ENCODE assay signal across 8 cellular contexts in genomic region chr17:68771867-68772515, GRCh38.
DNase-seq lines count a peak whose midpoint lies in the region; ATAC-seq, FAIRE-seq and TF ChIP-seq lines count a peak whose summit lies in the region.

No MANE protein-coding gene starts in this region.

- no peaks in the 10 kb centered on the region for H3K27me3 ChIP-seq in stomach smooth muscle (ENCODE audit: control insufficient read depth in 1 of 2, insufficient read depth in 2 of 2, low read length in 2 of 2)

- in situ Hi-C loops in GM13977 (cut with MboI; ENCODE audit: low pct_unique_long_range_greater_than_20kb, low sequenced_read_pairs, unreplicated experiment) (no loop called here), T47D (cut with HindIII; ENCODE audit: low pct_unique_long_range_greater_than_20kb, low sequenced_read_pairs) (no loop called here)

- FAIRE-seq in kidney (lab: Jason Lieb, UNC), result peak; percentile 62

- peak overlapping the region; percentile 11 for H3K4me3 ChIP-seq in AG10803 (ENCODE audit: low read length)
- H3K4me3 ChIP-seq in kidney (ENCODE audit: low read length in 2 of 2), result peak overlapping the region; percentile 20 to 48
- no peak overlapping the region for H3K4me3 ChIP-seq in stomach smooth muscle (ENCODE audit: low read length in 2 of 2)

- peak; percentile 85 for TF ChIP-seq CTCF in AG10803 (conservative IDR thresholded peaks at IDR 0.05; ENCODE audit: low read length)
- peak; percentile 75 for TF ChIP-seq CTCF in GM13977 (IDR thresholded peaks at IDR 0.05; ENCODE audit: extremely low read depth, insufficient read depth, missing control alignments)
- TF ChIP-seq CTCF in kidney (IDR thresholded peaks at IDR 0.05; ENCODE audit: borderline replicate concordance, extremely low read depth, insufficient read depth), result peak; percentile 73

- H3K27ac ChIP-seq in kidney (ENCODE audit: low read depth in 2 of 2, low read length in 2 of 2), result peak overlapping the region in 1 of 2 donors; percentile 37
- H3K27ac ChIP-seq in stomach smooth muscle (ENCODE audit: low read length), result peak overlapping the region; percentile 37

- DNase-seq in AG10803 (ENCODE audit: low read depth), result peak; percentile 85
- peak; percentile 54 for DNase-seq in GM13977 (ENCODE audit: low spot score)
- peak; percentile 13 for DNase-seq in NCI-H526 treated with DMSO at 0.1 percent for 48 hours (lab: John Stamatoyannopoulos, UW)
- DNase-seq in T47D (ENCODE audit: low read depth in 1 of 2, low spot score in 1 of 2), result peak; percentile 28 to 75
- no peak for DNase-seq in kidney
- DNase-seq in stimulated activated CD4-positive, alpha-beta T cell treated with anti-CD3 and anti-CD28 coated beads, Interleukin-4, amount 100 ng/mL, for 1 hour, result no peak

- H3K9me3 ChIP-seq in kidney (ENCODE audit: control insufficient read depth in 1 of 2, low read length in 2 of 2), result no peaks in the 10 kb centered on the region
- no peaks in the 10 kb centered on the region for H3K9me3 ChIP-seq in stomach smooth muscle (ENCODE audit: control insufficient read depth in 2 of 2, low read length in 2 of 2)

- H3K9ac ChIP-seq in kidney (ENCODE audit: low read length in 2 of 2), result no peak overlapping the region
- H3K9ac ChIP-seq in stomach smooth muscle (ENCODE audit: low read length in 2 of 2), result peak overlapping the region in 1 of 2 donors; percentile 6

- intact Hi-C loops in kidney (cut with DNase I), result loop anchor here (10.0 kb wide), 1 partner anchor 203 kb away; no protein-coding TSS in a partner anchor

- H3K4me1 ChIP-seq in kidney (ENCODE audit: control insufficient read depth in 1 of 2, insufficient read depth in 1 of 2, low read depth in 1 of 2, low read length in 2 of 2) (no peaks in the 10 kb centered on the region), stomach smooth muscle (ENCODE audit: control insufficient read depth, insufficient read depth, low read length) (peaks cover 2% of the 10 kb centered on the region)

- peak; percentile 59 for ATAC-seq in HG03045 (IDR thresholded peaks at IDR 0.05; ENCODE audit: unreplicated experiment)

- no peaks in the 10 kb centered on the region for H3K36me3 ChIP-seq in kidney (ENCODE audit: control insufficient read depth in 1 of 2, insufficient read depth in 2 of 2, low read length in 2 of 2)
- no peaks in the 10 kb centered on the region for H3K36me3 ChIP-seq in stomach smooth muscle (ENCODE audit: control insufficient read depth in 2 of 2, insufficient read depth in 2 of 2, low read length in 2 of 2)

Comparison
In these comparisons a context has a peak if more than half of its experiments do, and no peak if none do; other contexts are left out.
1. DNase-seq: peak in AG10803 (single experiment), GM13977 (single experiment), NCI-H526 treated with DMSO at 0.1 percent for 48 hours (single experiment) and T47D (2 of 2); none in kidney (single experiment) and stimulated activated CD4-positive, alpha-beta T cell treated with anti-CD3 and anti-CD28 coated beads, Interleukin-4, amount 100 ng/mL, for 1 hour (single experiment).
2. H3K4me3 ChIP-seq: peak in AG10803 (single experiment) and kidney (2 of 2); none in stomach smooth muscle (0 of 2).
3. Peak in every context shown above with its lines, with median percentiles within 50 percentile points of each other: CTCF ChIP-seq.